ENCODE assay signal across 15 cellular contexts in the genomic region with DNA sequence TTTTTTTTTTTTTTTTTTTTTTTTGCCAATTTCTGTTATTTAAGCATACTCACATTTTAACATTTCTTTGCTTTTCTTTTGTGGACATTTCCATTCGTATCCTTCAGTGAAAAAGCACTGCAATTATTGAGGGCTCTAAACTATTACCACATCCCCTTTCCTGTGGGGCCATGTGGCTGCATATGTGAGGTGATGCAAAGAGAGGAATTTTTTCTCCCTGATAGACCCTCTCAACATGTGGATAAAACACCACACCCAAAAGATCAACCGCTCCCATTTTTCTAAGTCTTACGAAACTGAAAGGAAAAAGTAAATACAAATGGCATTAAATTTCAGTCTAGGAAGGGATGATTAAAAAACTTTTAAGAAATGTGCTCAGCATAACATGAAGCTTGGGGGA.
DNase-seq lines count a peak whose midpoint lies in the region; ATAC-seq and TF ChIP-seq lines count a peak whose summit lies in the region.
"Had no signal": no experiment of that assay in that cellular context is flagged by ENCODE, and none has a peak within 500 bp of the region (broad histone marks: within the 10 kb centered on the region; RNA-seq: fewer than 3 reads in every experiment).

No MANE protein-coding gene starts in this region.

- H3K36me3 Mint-ChIP-seq in activated CD4-positive, alpha-beta memory T cell treated with anti-CD3 and anti-CD28 coated beads for 36 hours, result peaks cover 24% of the 10 kb centered on the region
- H3K36me3 Mint-ChIP-seq: natural killer cell had no signal

- no peak overlapping the region for H3K4me3 Mint-ChIP-seq in activated CD4-positive, alpha-beta memory T cell treated with anti-CD3 and anti-CD28 coated beads for 36 hours
- H3K4me3 Mint-ChIP-seq: activated naive CD4-positive, alpha-beta T cell treated with anti-CD3 and anti-CD28 coated beads, Interleukin-2, amount 50 U/mL, for 24 hours; CD14-positive monocyte; effector memory CD8-positive, alpha-beta T cell; natural killer cell; T-cell had no signal

- H3K27ac ChIP-seq in IMR-90 (ENCODE audit: insufficient read depth, low read length), result no peak overlapping the region
- H3K27ac ChIP-seq in mesenchymal stem cell (ENCODE audit: low read length, poor library complexity, severe bottlenecking), result no peak overlapping the region

- peaks cover 1% of the 10 kb centered on the region; the same call in 1 of the 2 replicates for H3K36me3 ChIP-seq in BJ (ENCODE audit: control insufficient read depth, insufficient read depth, low read length)
- peaks cover 28% of the 10 kb centered on the region for H3K36me3 ChIP-seq in IMR-90 (ENCODE audit: control insufficient read depth, insufficient read depth, low read length)
- peaks cover 71% of the 10 kb centered on the region for H3K36me3 ChIP-seq in adipocyte (ENCODE audit: control insufficient read depth, insufficient read depth, low read length, severe bottlenecking)
- H3K36me3 ChIP-seq in mesenchymal stem cell (ENCODE audit: control insufficient read depth in 1 of 2, insufficient read depth in 2 of 2, low read depth in 1 of 2, low read length in 2 of 2), result peaks cover 17 to 90% of the 10 kb centered on the region in 2 experiments
- H3K36me3 ChIP-seq in MG63, result peaks cover 65% of the 10 kb centered on the region

- no CpG with 5 or more reads among the region's 3 CpGs for WGBS in IMR-90 (ENCODE audit: extremely low coverage in 2 of 2, insufficient read length in 1 of 2), 2 experiments
- WGBS in mesenchymal stem cell, result no CpG with 5 or more reads among the region's 3 CpGs

- ATAC-seq in IMR-90 (ENCODE audit: low read depth) (no peak), GM18520 (IDR thresholded peaks at IDR 0.05; ENCODE audit: unreplicated experiment) (no peak)
- ATAC-seq: effector memory CD8-positive, alpha-beta T cell; natural killer cell; T-cell had no signal

- no peaks in the 10 kb centered on the region for H3K4me1 ChIP-seq in IMR-90 (ENCODE audit: control insufficient read depth, insufficient read depth, low read length)
- peaks cover 14% of the 10 kb centered on the region for H3K4me1 ChIP-seq in adipocyte (ENCODE audit: control insufficient read depth, insufficient read depth, low read length)
- no peaks in the 10 kb centered on the region for H3K4me1 ChIP-seq in mesenchymal stem cell (ENCODE audit: control insufficient read depth, insufficient read depth, low read depth, low read length)

- H3K9ac ChIP-seq in IMR-90 (ENCODE audit: low read depth, low read length) (no peak overlapping the region), adipocyte (ENCODE audit: low read length) (peak overlapping the region; percentile 53), mesenchymal stem cell (ENCODE audit: low read length) (peak overlapping the region; percentile 57)

- H2BK15ac ChIP-seq in IMR-90 (ENCODE audit: low read depth, low read length), result no peak overlapping the region
- no peak overlapping the region for H2BK15ac ChIP-seq in mesenchymal stem cell (ENCODE audit: low read depth, poor library complexity, severe bottlenecking)

- H2AFZ ChIP-seq in IMR-90 (replicated peaks; ENCODE audit: low read length, poor library complexity) (no peak overlapping the region), mesenchymal stem cell (ENCODE audit: low read depth, low read length) (no peak overlapping the region)

- intact Hi-C loops in IMR-90 (cut with micrococcal nuclease), result loop anchor here (5.0 kb wide), 1 partner anchor 36 kb away; no protein-coding TSS in a partner anchor
- intact Hi-C loops in activated CD4-positive, alpha-beta memory T cell treated with anti-CD3 and anti-CD28 coated beads for 36 hours (cut with micrococcal nuclease), result no loop called here

- H3K79me1 ChIP-seq in IMR-90 (ENCODE audit: low read depth in 1 of 2, low read length in 2 of 2), result peaks cover 3 to 9% of the 10 kb centered on the region in 2 experiments; a peak in 2 of 4 replicates
- peaks cover 6% of the 10 kb centered on the region for H3K79me1 ChIP-seq in mesenchymal stem cell (replicated peaks; ENCODE audit: low read length, poor library complexity, severe bottlenecking)

- H3K27me3 ChIP-seq in BJ (ENCODE audit: control insufficient read depth, insufficient read depth, low read length) (no peaks in the 10 kb centered on the region), IMR-90 (ENCODE audit: control insufficient read depth, insufficient read depth, low read length) (no peaks in the 10 kb centered on the region), adipocyte (replicated peaks; ENCODE audit: control insufficient read depth, insufficient read depth, low read length) (no peaks in the 10 kb centered on the region), mesenchymal stem cell (ENCODE audit: control insufficient read depth in 1 of 2, insufficient read depth in 1 of 2, low read length in 2 of 2) (no peaks in the 10 kb centered on the region), MG63 (no peaks in the 10 kb centered on the region)

- H4K5ac ChIP-seq in IMR-90 (ENCODE audit: low read depth, low read length), result no peak overlapping the region; the same call in 1 of the 2 replicates

- H3K4me3 ChIP-seq in BJ (ENCODE audit: low read depth, low read length) (no peak overlapping the region), IMR-90 (ENCODE audit: insufficient read depth, low read depth, low read length) (no peak overlapping the region), adipocyte (ENCODE audit: low read length) (peak overlapping the region; percentile 63), mesenchymal stem cell (ENCODE audit: insufficient read depth in 1 of 2, low read depth in 1 of 2, low read length in 2 of 2) (peak overlapping the region in 1 of 2 experiments; percentile 51), MG63 (no peak overlapping the region)

- H2BK20ac ChIP-seq in IMR-90 (ENCODE audit: low read depth, low read length), result no peak overlapping the region

- no peaks in the 10 kb centered on the region for H3K4me1 Mint-ChIP-seq in activated CD4-positive, alpha-beta memory T cell treated with anti-CD3 and anti-CD28 coated beads for 36 hours (ENCODE audit: low read depth)
- H3K4me1 Mint-ChIP-seq: activated naive CD4-positive, alpha-beta T cell treated with anti-CD3 and anti-CD28 coated beads, Interleukin-2, amount 50 U/mL, for 24 hours; CD14-positive monocyte; natural killer cell; T-cell had no signal

- TF ChIP-seq POLR2A in IMR-90 (IDR thresholded peaks at IDR 0.05; ENCODE audit: low read depth, low read length), result no peak

- H2BK12ac ChIP-seq in mesenchymal stem cell (ENCODE audit: low read length in 2 of 2), result no peak overlapping the region

- H3K14ac ChIP-seq in IMR-90 (replicated peaks; ENCODE audit: low read depth, low read length) (no peak overlapping the region), mesenchymal stem cell (ENCODE audit: low read length in 2 of 2) (no peak overlapping the region)

- H3K9me3 ChIP-seq in IMR-90 (ENCODE audit: control insufficient read depth, insufficient read depth, low read length) (no peaks in the 10 kb centered on the region), adipocyte (ENCODE audit: control insufficient read depth, low read length) (no peaks in the 10 kb centered on the region), mesenchymal stem cell (ENCODE audit: control insufficient read depth, low read length) (no peaks in the 10 kb centered on the region), MG63 (no peaks in the 10 kb centered on the region)

- BruUV-seq in IMR-90 (replicated peaks; lab: Mats Ljungman, UMichigan), result no TSS peak

- no peak overlapping the region for H3K4ac ChIP-seq in IMR-90 (ENCODE audit: low read depth, low read length)
- no peak overlapping the region for H3K4ac ChIP-seq in mesenchymal stem cell (ENCODE audit: low read depth in 1 of 2, low read length in 2 of 2)

- dilution Hi-C loops in IMR-90 (cut with HindIII; ENCODE audit: low sequenced_read_pairs, unreplicated experiment), result no loop called here

- no peak overlapping the region for H2AK9ac ChIP-seq in IMR-90 (replicated peaks; ENCODE audit: low read depth, low read length, poor library complexity)

- no peak overlapping the region for H3K56ac ChIP-seq in IMR-90 (ENCODE audit: extremely low read depth, insufficient read depth, low read length)

- H4K91ac ChIP-seq in IMR-90 (ENCODE audit: insufficient read depth, low read depth, low read length) (no peak overlapping the region), mesenchymal stem cell (ENCODE audit: low read length) (no peak overlapping the region)

- in situ Hi-C loops in IMR-90 (cut with MboI; ENCODE audit: low sequenced_read_pairs), result loop anchor here (25.0 kb wide), 1 partner anchor 1126 kb away; no protein-coding TSS in a partner anchor

- no peaks in the 10 kb centered on the region for H3K9me1 ChIP-seq in IMR-90 (ENCODE audit: insufficient read depth, low read length)

- H2AK5ac ChIP-seq in IMR-90 (ENCODE audit: low read depth, low read length) (no peak overlapping the region), mesenchymal stem cell (ENCODE audit: low read length, severe bottlenecking) (no peak overlapping the region)

- H2BK120ac ChIP-seq in IMR-90 (ENCODE audit: low read depth, low read length), result no peak overlapping the region
- no peak overlapping the region for H2BK120ac ChIP-seq in mesenchymal stem cell (ENCODE audit: low read depth, low read length)

- H3K27me3 Mint-ChIP-seq in activated CD4-positive, alpha-beta memory T cell treated with anti-CD3 and anti-CD28 coated beads for 36 hours, result no peaks in the 10 kb centered on the region
- H3K27me3 Mint-ChIP-seq: activated naive CD4-positive, alpha-beta T cell treated with anti-CD3 and anti-CD28 coated beads, Interleukin-2, amount 50 U/mL, for 24 hours; effector memory CD8-positive, alpha-beta T cell; T-cell had no signal

- H3K18ac ChIP-seq in IMR-90 (ENCODE audit: low read depth, low read length) (no peak overlapping the region), mesenchymal stem cell (ENCODE audit: low read depth in 1 of 2, low read length in 2 of 2) (no peak overlapping the region)

- H4K20me1 ChIP-seq in IMR-90 (ENCODE audit: insufficient read depth, low read length), result no peaks in the 10 kb centered on the region

- no peak overlapping the region for H4K8ac ChIP-seq in IMR-90 (ENCODE audit: low read depth in 2 of 2, low read length in 2 of 2)
- no peak overlapping the region for H4K8ac ChIP-seq in mesenchymal stem cell (ENCODE audit: low read length)

- CTCF ChIA-PET in BJ (lab: Yijun Ruan, JAX) (interaction anchor here (1.1 to 2.8 kb wide), 2 partner anchors 12 to 51 kb away, joined by 4 to 9 read pairs; no protein-coding TSS in a partner anchor), IMR-90 (lab: Yijun Ruan, JAX) (no interaction called here)
- CTCF ChIA-PET in activated CD4-positive, alpha-beta memory T cell treated with anti-CD3 and anti-CD28 coated beads for 36 hours (lab: Charles Lee), result interaction anchor here (1.1 kb wide), 1 partner anchor 142 kb away, joined by 4 read pairs; no protein-coding TSS in a partner anchor

- H3K9me3 Mint-ChIP-seq in activated CD4-positive, alpha-beta memory T cell treated with anti-CD3 and anti-CD28 coated beads for 36 hours, result no peaks in the 10 kb centered on the region
- H3K9me3 Mint-ChIP-seq: activated naive CD4-positive, alpha-beta T cell treated with anti-CD3 and anti-CD28 coated beads, Interleukin-2, amount 50 U/mL, for 24 hours; CD14-positive monocyte; effector memory CD8-positive, alpha-beta T cell; natural killer cell; T-cell had no signal

- no peak overlapping the region for H3K27ac Mint-ChIP-seq in activated CD4-positive, alpha-beta memory T cell treated with anti-CD3 and anti-CD28 coated beads for 36 hours
- H3K27ac Mint-ChIP-seq: effector memory CD8-positive, alpha-beta T cell; natural killer cell; T-cell had no signal

- H2BK5ac ChIP-seq in IMR-90 (ENCODE audit: low read depth, low read length, poor library complexity, severe bottlenecking) (no peak overlapping the region), mesenchymal stem cell (ENCODE audit: low read depth, low read length, poor library complexity, severe bottlenecking) (no peak overlapping the region)

- H3K4me2 ChIP-seq in IMR-90 (ENCODE audit: low read depth, low read length) (0 out of 2 replicates have a peak overlapping the region, but pooled peaks have one; percentile 8), mesenchymal stem cell (ENCODE audit: low read length, poor library complexity, severe bottlenecking) (no peak overlapping the region)

- H3K23ac ChIP-seq in IMR-90 (ENCODE audit: low read depth, low read length) (no peak overlapping the region), mesenchymal stem cell (ENCODE audit: low read length in 2 of 2) (no peak overlapping the region)

- no peak for TF ChIP-seq CTCF in BJ (IDR thresholded peaks at IDR 0.05; ENCODE audit: insufficient read depth, low read depth, low read length)
- no peak for TF ChIP-seq CTCF in IMR-90 (conservative IDR thresholded peaks at IDR 0.05; ENCODE audit: low read depth, low read length)

- DNase-seq in BJ (ENCODE audit: low read depth) (peak; percentile 28), IMR-90 (peak; percentile 17), adipocyte (ENCODE audit: low read depth) (peak; percentile 92), mesenchymal stem cell (no peak), MG63 (no peak)
- DNase-seq in activated CD4-positive, alpha-beta memory T cell treated with anti-CD3 and anti-CD28 coated beads for 36 hours, result no peak
- DNase-seq: activated T-cell treated with anti-CD3 and anti-CD28 coated beads, Interleukin-2, amount 50 U/mL, for 1 hour; DMS53; effector memory CD8-positive, alpha-beta T cell; natural killer cell; NCI-H2029 treated with DMSO at 0.1 percent for 48 hours; T-cell had no signal

- TF ChIP-seq RAD21 in IMR-90 (IDR thresholded peaks at IDR 0.05; ENCODE audit: low read length), result no peak

- POLR2A ChIA-PET in BJ (lab: Charles Lee) (no interaction called here), IMR-90 (lab: Charles Lee; ENCODE audit: unreplicated experiment) (no interaction called here)
- POLR2A ChIA-PET in activated CD4-positive, alpha-beta memory T cell treated with anti-CD3 and anti-CD28 coated beads for 36 hours (lab: Charles Lee), result no interaction called here

Comparison
In these comparisons a context has a peak if more than half of its experiments do, and no peak if none do; other contexts are left out.
1. DNase-seq: peak in BJ (single experiment), IMR-90 (single experiment) and adipocyte (single experiment); none in mesenchymal stem cell (single experiment), activated CD4-positive, alpha-beta memory T cell treated with anti-CD3 and anti-CD28 coated beads for 36 hours (single experiment) and MG63 (single experiment).